9 cellular contexts compared by ENCODE assay signal in the genomic region with DNA sequence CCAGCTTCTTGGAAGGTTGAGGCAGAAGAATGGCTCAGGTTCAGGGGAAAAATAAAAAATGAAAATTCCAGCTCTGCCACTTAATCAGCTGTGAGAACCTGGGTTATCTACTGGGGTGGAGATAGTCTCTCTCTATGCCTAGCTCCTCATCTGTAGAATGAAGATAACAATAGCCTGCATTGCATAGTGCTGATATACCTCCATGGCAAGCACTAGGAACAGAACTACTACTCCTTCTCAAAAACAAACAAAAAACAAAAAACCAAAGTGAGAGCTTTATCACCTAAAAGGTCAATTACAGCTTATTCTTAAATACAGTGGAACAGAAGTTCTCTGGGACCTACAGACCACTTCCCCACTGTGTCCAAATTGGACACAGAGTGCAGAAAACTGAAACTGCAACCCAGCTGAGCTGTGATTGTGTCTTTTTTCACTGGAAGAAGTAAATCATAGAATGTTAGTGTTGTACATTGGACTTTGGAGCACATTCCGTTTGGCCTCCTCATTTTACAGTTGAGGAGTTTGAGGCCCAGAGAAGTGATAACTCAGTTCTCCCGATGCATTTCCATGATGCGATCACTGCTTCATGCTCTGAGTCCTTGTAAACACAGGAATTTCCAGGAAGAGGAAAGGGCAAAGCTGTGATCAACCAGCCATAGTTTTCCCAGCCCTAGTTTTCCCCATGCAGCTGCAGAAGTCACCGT. TPM values are rescaled to one million over a fixed set of nuclear protein-coding genes. Genes with fewer than 3 reads are reported as not detected.
DNase-seq lines count a peak whose midpoint lies in the region; FAIRE-seq and TF ChIP-seq lines count a peak whose summit lies in the region.
"Had no signal": no experiment of that assay in that cellular context is flagged by ENCODE, and none has a peak within 500 bp of the region (broad histone marks: within the 10 kb centered on the region; RNA-seq: fewer than 3 reads in every experiment).

No MANE protein-coding gene starts in this region.

- no peaks in the 10 kb centered on the region for H3K27me3 Mint-ChIP-seq in T-helper 2 cell treated with Interferon-gamma antibody and Interleukin-4, amounts not matched to agents 5 μg/mL and 100 μg/mL, for 36 hours (ENCODE audit: low read depth)

- no peaks in the 10 kb centered on the region for H3K36me3 ChIP-seq in esophagus squamous epithelium
- no peaks in the 10 kb centered on the region for H3K36me3 ChIP-seq in small intestine (ENCODE audit: control insufficient read depth in 2 of 2, insufficient read depth in 2 of 2, low read length in 2 of 2)

- H3K9me3 ChIP-seq in esophagus squamous epithelium (no peaks in the 10 kb centered on the region), small intestine (ENCODE audit: control insufficient read depth, low read depth) (no peaks in the 10 kb centered on the region)

- peaks cover 13% of the 10 kb centered on the region for H3K4me1 Mint-ChIP-seq in T-helper 2 cell treated with Interferon-gamma antibody and Interleukin-4, amounts not matched to agents 5 μg/mL and 100 μg/mL, for 36 hours (ENCODE audit: low read depth)

- H3K27ac Mint-ChIP-seq in T-helper 2 cell treated with Interferon-gamma antibody and Interleukin-4, amounts not matched to agents 5 μg/mL and 100 μg/mL, for 36 hours = peak overlapping the region; percentile 38

- TF ChIP-seq CTCF in esophagus squamous epithelium (IDR thresholded peaks at IDR 0.05) = no peak

- WGBS in esophagus squamous epithelium, 2 donors = 90 to 94% methylated on average over 4 of the region's 4 CpGs
- 24 to 55% (median 47%) methylated on average over 4 of the region's 4 CpGs for WGBS in small intestine, 3 donors

- H3K4me3 ChIP-seq in esophagus squamous epithelium (peak overlapping the region; percentile 9 to 56 (median 29)), small intestine (ENCODE audit: low read depth in 1 of 2, low read length in 2 of 2) (peak overlapping the region in 1 of 2 donors; percentile 44)

- no peak for TF ChIP-seq POLR2A in esophagus squamous epithelium (IDR thresholded peaks at IDR 0.05)

- FAIRE-seq in small intestine (lab: Jason Lieb, UNC) = no peak

- no peak overlapping the region for H3K27ac ChIP-seq in esophagus squamous epithelium
- H3K27ac ChIP-seq in small intestine (ENCODE audit: low read depth in 1 of 2, low read length in 1 of 2) = peak overlapping the region; percentile 28 to 54

- peaks cover 0 to 13% (median 0%) of the 10 kb centered on the region in 3 donors for H3K4me1 ChIP-seq in esophagus squamous epithelium
- peaks cover 0 to 5% of the 10 kb centered on the region in 2 donors for H3K4me1 ChIP-seq in small intestine (ENCODE audit: control insufficient read depth in 2 of 2, insufficient read depth in 1 of 2, low read depth in 1 of 2, low read length in 1 of 2)

- peak overlapping the region; percentile 65 for H3K4me3 Mint-ChIP-seq in T-helper 2 cell treated with Interferon-gamma antibody and Interleukin-4, amounts not matched to agents 5 μg/mL and 100 μg/mL, for 36 hours
- H3K4me3 Mint-ChIP-seq: brain had no signal

- no peak for DNase-seq in T-helper 2 cell treated with Interferon-gamma antibody and Interleukin-4, amounts not matched to agents 5 μg/mL and 100 μg/mL, for 36 hours (ENCODE audit: low spot score)
- DNase-seq in T-helper 2 cell (no peak), MV-4-11 (lab: John Stamatoyannopoulos, UW) (peak; percentile 13), esophagus squamous epithelium (lab: John Stamatoyannopoulos, UW) (no peak), small intestine (peak; percentile 60), NCI-H1694 treated with DMSO at 0.1 percent for 48 hours (lab: John Stamatoyannopoulos, UW) (no peak), NCI-H187 (lab: John Stamatoyannopoulos, UW) (no peak), SIG-M5 treated with dmso at 0.1 percent for 504 hours (lab: John Stamatoyannopoulos, UW; ENCODE audit: unreplicated experiment) (no peak)

- H3K27me3 ChIP-seq in esophagus squamous epithelium (no peaks in the 10 kb centered on the region), small intestine (ENCODE audit: control insufficient read depth in 2 of 2, insufficient read depth in 2 of 2, low read length in 2 of 2) (no peaks in the 10 kb centered on the region)

- intact Hi-C loops in esophagus squamous epithelium (cut with DNase I) = no loop called here

- H3K9me3 Mint-ChIP-seq in T-helper 2 cell treated with Interferon-gamma antibody and Interleukin-4, amounts not matched to agents 5 μg/mL and 100 μg/mL, for 36 hours = peaks cover 6% of the 10 kb centered on the region

- peaks cover 18% of the 10 kb centered on the region for H3K36me3 Mint-ChIP-seq in T-helper 2 cell treated with Interferon-gamma antibody and Interleukin-4, amounts not matched to agents 5 μg/mL and 100 μg/mL, for 36 hours (ENCODE audit: low read depth)
- H3K36me3 Mint-ChIP-seq: brain had no signal

RNA-seq across cellular contexts. Expression of gene MTFR2, which starts 23.3 kb away (rescaled TPM):
- 1 to 10 TPM; 2.3 to 4.7 (median 2.6) TPM for total RNA-seq in esophagus squamous epithelium
- 1 to 10 TPM in 2 of 3 donors, under 1 TPM in 1; 0.54 to 6.5 (median 1.6) TPM for polyA plus RNA-seq in small intestine

Comparison
In these comparisons a context has a peak if more than half of its experiments do, and no peak if none do; other contexts are left out.
1. DNase-seq: peak in MV-4-11 (single experiment) and small intestine (single experiment); none in T-helper 2 cell treated with Interferon-gamma antibody and Interleukin-4, amounts not matched to agents 5 μg/mL and 100 μg/mL, for 36 hours (single experiment), T-helper 2 cell (0 of 5), esophagus squamous epithelium (single experiment), NCI-H1694 treated with DMSO at 0.1 percent for 48 hours (single experiment), NCI-H187 (0 of 2) and SIG-M5 treated with dmso at 0.1 percent for 504 hours (single experiment).
2. H3K27ac ChIP-seq: peak in small intestine (2 of 2); none in esophagus squamous epithelium (0 of 4).